In the genomic region with DNA sequence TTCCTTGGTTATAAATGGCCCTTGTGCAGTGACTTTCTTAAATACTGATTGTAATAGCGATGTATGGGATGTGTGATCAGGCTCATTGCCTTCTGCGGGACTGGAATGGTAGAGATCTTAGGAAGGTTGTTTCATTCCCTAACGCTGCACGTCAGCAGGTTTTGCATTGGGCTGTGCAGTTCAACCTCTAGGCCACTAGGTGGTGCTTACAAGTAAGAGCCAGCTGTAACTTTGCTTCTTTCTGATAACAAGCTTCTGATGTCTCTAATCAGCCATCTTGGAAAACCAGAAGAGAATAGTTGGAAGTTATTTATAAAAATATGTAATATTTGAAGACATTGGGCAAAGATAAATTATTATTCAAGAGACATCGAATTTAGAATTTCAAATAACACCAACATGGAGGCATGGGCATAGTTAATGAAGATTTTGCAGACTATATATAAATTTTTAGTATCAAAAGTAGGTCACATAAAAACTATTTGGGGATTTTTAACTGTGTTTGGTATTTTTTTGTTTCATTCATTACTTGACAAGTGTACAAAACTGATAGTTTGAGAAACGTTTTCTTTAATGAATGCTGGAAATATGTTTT, we compare ENCODE assay signal across 8 cellular contexts.
DNase-seq lines count a peak whose midpoint lies in the region; ATAC-seq and TF ChIP-seq lines count a peak whose summit lies in the region.

No MANE protein-coding gene starts in this region.

- H3K27ac ChIP-seq in PC-3 (ENCODE audit: low read length) (no peak overlapping the region), osteoblast (ENCODE audit: low read depth, low read length) (no peak overlapping the region), thyroid gland (no peak overlapping the region)

- no peaks in the 10 kb centered on the region for H3F3A ChIP-seq in PC-3 (ENCODE audit: low read length, unreplicated experiment)

- TF ChIP-seq CTCF in PC-3 (conservative IDR thresholded peaks at IDR 0.05; ENCODE audit: low read depth, low read length) (peak; percentile 83), endothelial cell (IDR thresholded peaks at IDR 0.05; ENCODE audit: unreplicated experiment) (peak; percentile 88), osteoblast (IDR thresholded peaks at IDR 0.05; ENCODE audit: extremely low read depth, low read depth, low read length) (peak; percentile 37), thyroid gland (IDR thresholded peaks at IDR 0.05) (peak in 1 of 6 experiments; percentile 24)

- no peak for TF ChIP-seq POLR2A in thyroid gland (IDR thresholded peaks at IDR 0.05)

- WGBS in thyroid gland, 2 donors = 56 to 61% methylated on average over 6 of the region's 6 CpGs

- no TSS peak for BruUV-seq in PC-3 (replicated peaks; lab: Mats Ljungman, UMichigan)

- H3K9me3 Mint-ChIP-seq in endothelial cell (ENCODE audit: unreplicated experiment) = no peaks in the 10 kb centered on the region
- peaks cover 7% of the 10 kb centered on the region for H3K9me3 Mint-ChIP-seq in activated T-helper 1 cell treated with anti-CD3 and anti-CD28 coated beads, Interleukin-12 subunit alpha, Interleukin-12 subunit beta, Interleukin-2, Interleukin-4 antibody, amounts not matched to agents 30 ng/mL and 10 ng/mL and 1 ng/mL, durations not matched to agents 14 hours and 24 hours and 36 hours

- POLR2A ChIA-PET in PC-3 (lab: Charles Lee; ENCODE audit: unreplicated experiment) = no interaction called here

- CTCF ChIA-PET in PC-3 (lab: Charles Lee) = no interaction called here

- no peak overlapping the region for H3K27ac Mint-ChIP-seq in endothelial cell (ENCODE audit: unreplicated experiment)
- H3K27ac Mint-ChIP-seq in activated T-helper 1 cell treated with anti-CD3 and anti-CD28 coated beads, Interleukin-12 subunit alpha, Interleukin-12 subunit beta, Interleukin-2, Interleukin-4 antibody, amounts not matched to agents 30 ng/mL and 10 ng/mL and 1 ng/mL, durations not matched to agents 14 hours and 24 hours and 36 hours = no peak overlapping the region

- peaks cover 9% of the 10 kb centered on the region for H3K4me1 Mint-ChIP-seq in endothelial cell (ENCODE audit: unreplicated experiment)
- no peaks in the 10 kb centered on the region for H3K4me1 Mint-ChIP-seq in activated T-helper 1 cell treated with anti-CD3 and anti-CD28 coated beads, Interleukin-12 subunit alpha, Interleukin-12 subunit beta, Interleukin-2, Interleukin-4 antibody, amounts not matched to agents 30 ng/mL and 10 ng/mL and 1 ng/mL, durations not matched to agents 14 hours and 24 hours and 36 hours (ENCODE audit: low read depth)

- peak overlapping the region; percentile 62 for H3K4me2 ChIP-seq in PC-3 (ENCODE audit: low read length)
- no peak overlapping the region for H3K4me2 ChIP-seq in osteoblast (ENCODE audit: insufficient read depth, low read length)

- peak; percentile 0 for DNase-seq in DMS153 (lab: John Stamatoyannopoulos, UW)
- DNase-seq in HK-2 (ENCODE audit: unreplicated experiment) = peak; percentile 69
- DNase-seq in PC-3 = peak; percentile 79
- peak; percentile 54 for DNase-seq in endothelial cell (ENCODE audit: low spot score)
- peak; percentile 21 for DNase-seq in osteoblast (ENCODE audit: insufficient read length, low spot score, missing footprints)
- DNase-seq in activated T-helper 1 cell treated with anti-CD3 and anti-CD28 coated beads, Interleukin-12 subunit alpha, Interleukin-12 subunit beta, Interleukin-2, Interleukin-4 antibody, amounts not matched to agents 30 ng/mL and 10 ng/mL and 1 ng/mL, durations not matched to agents 14 hours and 24 hours and 36 hours (ENCODE audit: low spot score) = no peak
- DNase-seq in thyroid gland = no peak

- H3K27me3 ChIP-seq in PC-3 (ENCODE audit: low read length) = no peaks in the 10 kb centered on the region
- H3K27me3 ChIP-seq in osteoblast (ENCODE audit: insufficient read depth, low read length) = no peaks in the 10 kb centered on the region
- H3K27me3 ChIP-seq in thyroid gland = no peaks in the 10 kb centered on the region

- no peak overlapping the region for H3K9ac ChIP-seq in PC-3 (ENCODE audit: low read length)

- H3K9me3 ChIP-seq in PC-3 (ENCODE audit: low read length) = no peaks in the 10 kb centered on the region
- no peaks in the 10 kb centered on the region for H3K9me3 ChIP-seq in osteoblast (ENCODE audit: low read depth, low read length)
- no peaks in the 10 kb centered on the region for H3K9me3 ChIP-seq in thyroid gland

- H3K4me3 ChIP-seq in PC-3 (ENCODE audit: low read length) (peak overlapping the region; percentile 26; the same call in 1 of the 2 replicates), osteoblast (ENCODE audit: insufficient read depth, low read length) (no peak overlapping the region), thyroid gland (replicated peaks in 1 of 3) (no peak overlapping the region)

- H4K20me1 ChIP-seq in PC-3 (ENCODE audit: low read length) (no peaks in the 10 kb centered on the region), osteoblast (ENCODE audit: insufficient read depth, low read length) (no peaks in the 10 kb centered on the region)

- no peaks in the 10 kb centered on the region for H3K9me2 ChIP-seq in PC-3 (replicated peaks; ENCODE audit: low read length)

- intact Hi-C loops in PC-3 (cut with micrococcal nuclease) (loop anchor here (5.0 kb wide), 2 partner anchors 157 to 317 kb away; no protein-coding TSS in a partner anchor), thyroid gland (cut with DNase I) (no loop called here)
- intact Hi-C loops in activated T-helper 1 cell treated with anti-CD3 and anti-CD28 coated beads, Interleukin-12 subunit alpha, Interleukin-12 subunit beta, Interleukin-2, Interleukin-4 antibody, amounts not matched to agents 30 ng/mL and 10 ng/mL and 1 ng/mL, durations not matched to agents 14 hours and 24 hours and 36 hours (cut with micrococcal nuclease) = no loop called here

- H3K4me3 Mint-ChIP-seq in endothelial cell (ENCODE audit: unreplicated experiment) = no peak overlapping the region
- no peak overlapping the region for H3K4me3 Mint-ChIP-seq in activated T-helper 1 cell treated with anti-CD3 and anti-CD28 coated beads, Interleukin-12 subunit alpha, Interleukin-12 subunit beta, Interleukin-2, Interleukin-4 antibody, amounts not matched to agents 30 ng/mL and 10 ng/mL and 1 ng/mL, durations not matched to agents 14 hours and 24 hours and 36 hours

- H3K79me2 ChIP-seq in PC-3 (ENCODE audit: low read length) (no peaks in the 10 kb centered on the region), osteoblast (ENCODE audit: insufficient read depth, low read length) (no peaks in the 10 kb centered on the region)

- ATAC-seq in GM19351 (IDR thresholded peaks at IDR 0.05; ENCODE audit: unreplicated experiment) = peak; percentile 98
- peak; percentile 51; the same call in 1 of the 2 replicates for ATAC-seq in PC-3

- no peaks in the 10 kb centered on the region for H3K36me3 Mint-ChIP-seq in endothelial cell (ENCODE audit: low read depth, unreplicated experiment)
- no peaks in the 10 kb centered on the region for H3K36me3 Mint-ChIP-seq in activated T-helper 1 cell treated with anti-CD3 and anti-CD28 coated beads, Interleukin-12 subunit alpha, Interleukin-12 subunit beta, Interleukin-2, Interleukin-4 antibody, amounts not matched to agents 30 ng/mL and 10 ng/mL and 1 ng/mL, durations not matched to agents 14 hours and 24 hours and 36 hours (ENCODE audit: low read depth)

- H2AFZ ChIP-seq in PC-3 (ENCODE audit: low read length) (peak overlapping the region; percentile 61), osteoblast (ENCODE audit: low read length) (no peak overlapping the region)

- H3K36me3 ChIP-seq in PC-3 (ENCODE audit: low read depth, low read length) (no peaks in the 10 kb centered on the region), osteoblast (ENCODE audit: insufficient read depth, low read length) (no peaks in the 10 kb centered on the region), thyroid gland (no peaks in the 10 kb centered on the region)

- H3K27me3 Mint-ChIP-seq in endothelial cell (ENCODE audit: unreplicated experiment) = no peaks in the 10 kb centered on the region
- H3K27me3 Mint-ChIP-seq in activated T-helper 1 cell treated with anti-CD3 and anti-CD28 coated beads, Interleukin-12 subunit alpha, Interleukin-12 subunit beta, Interleukin-2, Interleukin-4 antibody, amounts not matched to agents 30 ng/mL and 10 ng/mL and 1 ng/mL, durations not matched to agents 14 hours and 24 hours and 36 hours (ENCODE audit: insufficient read depth) = no peaks in the 10 kb centered on the region

- peaks cover 3% of the 10 kb centered on the region; the same call in 1 of the 2 replicates for H3K4me1 ChIP-seq in PC-3 (ENCODE audit: insufficient read depth, low read length)
- no peaks in the 10 kb centered on the region for H3K4me1 ChIP-seq in osteoblast (ENCODE audit: insufficient read depth, low read length)
- no peaks in the 10 kb centered on the region for H3K4me1 ChIP-seq in thyroid gland

Comparison
In these comparisons a context has a peak if more than half of its experiments do, and no peak if none do; other contexts are left out.
1. DNase-seq: peak in DMS153 (single experiment), HK-2 (single experiment), PC-3 (single experiment), endothelial cell (single experiment) and osteoblast (single experiment); none in activated T-helper 1 cell treated with anti-CD3 and anti-CD28 coated beads, Interleukin-12 subunit alpha, Interleukin-12 subunit beta, Interleukin-2, Interleukin-4 antibody, amounts not matched to agents 30 ng/mL and 10 ng/mL and 1 ng/mL, durations not matched to agents 14 hours and 24 hours and 36 hours (single experiment) and thyroid gland (0 of 2).